8 cellular contexts compared by ENCODE assay signal in genomic region chr22:31491218-31491962, GRCh38. TPM values are rescaled to one million over a fixed set of nuclear protein-coding genes. Genes with fewer than 3 reads are reported as not detected.
DNase-seq lines count a peak whose midpoint lies in the region; ATAC-seq, FAIRE-seq and TF ChIP-seq lines count a peak whose summit lies in the region.

No MANE protein-coding gene starts in this region.

- H3K4me3 ChIP-seq in HepG2 (replicated peaks in 1 of 3; ENCODE audit: insufficient read depth in 1 of 3, low read depth in 2 of 3, low read length in 3 of 3), result peak overlapping the region in 2 of 3 experiments; percentile 73 to 97; a peak in 3 of 6 replicates
- H3K4me3 ChIP-seq in transverse colon, result peak overlapping the region in 1 of 4 donors; percentile 94

- no peak for FAIRE-seq in HepG2 (lab: Jason Lieb, UNC)

- no peaks in the 10 kb centered on the region for H4K20me1 ChIP-seq in HepG2 (ENCODE audit: insufficient read depth, low read length)

- H3K27ac ChIP-seq in HepG2 (ENCODE audit: extremely low read length, insufficient read depth, low read length) (peak overlapping the region; percentile 89), transverse colon (peak overlapping the region; percentile 93 to 99 (median 96)), foreskin keratinocyte (no peak overlapping the region)

- DNase-seq in activated naive CD4-positive, alpha-beta T cell (lab: John Stamatoyannopoulos, UW), result no peak
- no peak for DNase-seq in activated T-helper 2 cell treated with anti-CD3 and anti-CD28 coated beads, Interferon-gamma antibody, Interleukin-2, Interleukin-4, amounts not matched to agents 10 μg/mL and 5 μg/mL and 100 μg/mL, durations not matched to agents 14 hours and 24 hours and 36 hours (ENCODE audit: low spot score)
- no peak for DNase-seq in HepG2 (ENCODE audit: low spot score)
- DNase-seq in transverse colon, result no peak
- DNase-seq in foreskin keratinocyte, result no peak
- DNase-seq in stimulated activated naive CD4-positive, alpha-beta T cell treated with Interleukin-2 at 50 U/mL for 16 hours (lab: John Stamatoyannopoulos, UW), result no peak
- DNase-seq in effector CD4-positive, alpha-beta T cell, result no peak

- H3K4me1 ChIP-seq in HepG2 (ENCODE audit: insufficient read depth, low read length) (peaks cover 30% of the 10 kb centered on the region), transverse colon (peaks cover 16 to 33% (median 27%) of the 10 kb centered on the region in 4 donors), foreskin keratinocyte (peaks cover 10% of the 10 kb centered on the region)

- WGBS in HepG2 (ENCODE audit: low lambda C conversion rate), result 91% methylated on average over 7 of the region's 8 CpGs
- WGBS in transverse colon (ENCODE audit: low coverage in 1 of 2), 2 donors, result 81 to 84% methylated on average over 4 to 8 of the region's 8 CpGs

- peaks cover 54% of the 10 kb centered on the region for H3K4me1 Mint-ChIP-seq in activated naive CD4-positive, alpha-beta T cell treated with anti-CD3 and anti-CD28 coated beads, Interleukin-2, amount 50 U/mL, for 24 hours
- peaks cover 44% of the 10 kb centered on the region for H3K4me1 Mint-ChIP-seq in activated T-helper 2 cell treated with anti-CD3 and anti-CD28 coated beads, Interferon-gamma antibody, Interleukin-2, Interleukin-4, amounts not matched to agents 10 μg/mL and 5 μg/mL and 100 μg/mL, durations not matched to agents 14 hours and 24 hours and 36 hours (ENCODE audit: low read depth)

- peak overlapping the region; percentile 93 for H3K4me3 Mint-ChIP-seq in activated naive CD4-positive, alpha-beta T cell treated with anti-CD3 and anti-CD28 coated beads, Interleukin-2, amount 50 U/mL, for 24 hours
- peak overlapping the region; percentile 98 for H3K4me3 Mint-ChIP-seq in activated T-helper 2 cell treated with anti-CD3 and anti-CD28 coated beads, Interferon-gamma antibody, Interleukin-2, Interleukin-4, amounts not matched to agents 10 μg/mL and 5 μg/mL and 100 μg/mL, durations not matched to agents 14 hours and 24 hours and 36 hours (ENCODE audit: low read depth)

- peak overlapping the region; percentile 92 for H3K9ac ChIP-seq in HepG2 (ENCODE audit: insufficient read depth, low read depth, low read length)

- H3K36me3 ChIP-seq in HepG2 (replicated peaks in 1 of 2; ENCODE audit: control insufficient read depth in 1 of 2, insufficient read depth in 2 of 2, low read length in 2 of 2) (peaks cover under 1 to 6% of the 10 kb centered on the region in 2 experiments; a peak in 3 of 5 replicates), transverse colon (no peaks in the 10 kb centered on the region)

- H3K27me3 ChIP-seq in HepG2 (ENCODE audit: control insufficient read depth in 1 of 2, insufficient read depth in 2 of 2, low read length in 2 of 2) (no peaks in the 10 kb centered on the region; a peak in 1 of 5 replicates), transverse colon (no peaks in the 10 kb centered on the region), foreskin keratinocyte (no peaks in the 10 kb centered on the region)

- TF ChIP-seq POLR2A in HepG2 (IDR thresholded peaks at IDR 0.05; ENCODE audit: insufficient read depth in 1 of 2, low read depth in 2 of 2, low read length in 2 of 2), result no peak
- no peak for TF ChIP-seq POLR2A in transverse colon (IDR thresholded peaks at IDR 0.05)

- H3K79me2 ChIP-seq in HepG2 (ENCODE audit: insufficient read depth, low read length), result peaks cover 29% of the 10 kb centered on the region

- BruUV-seq in HepG2 (replicated peaks; lab: Mats Ljungman, UMichigan), result no TSS peak

- no peaks in the 10 kb centered on the region for H3K9me3 ChIP-seq in HepG2 (ENCODE audit: low read length)
- no peaks in the 10 kb centered on the region for H3K9me3 ChIP-seq in transverse colon

- H3K4me2 ChIP-seq in HepG2 (ENCODE audit: low read depth, low read length), result peak overlapping the region; percentile 90

- CTCF ChIA-PET in HepG2 (lab: Yijun Ruan, JAX; ENCODE audit: low intra/inter-chr PET ratio, low total read pairs), result no interaction called here

- H3K9me3 Mint-ChIP-seq in activated naive CD4-positive, alpha-beta T cell treated with anti-CD3 and anti-CD28 coated beads, Interleukin-2, amount 50 U/mL, for 24 hours, result no peaks in the 10 kb centered on the region
- no peaks in the 10 kb centered on the region for H3K9me3 Mint-ChIP-seq in activated T-helper 2 cell treated with anti-CD3 and anti-CD28 coated beads, Interferon-gamma antibody, Interleukin-2, Interleukin-4, amounts not matched to agents 10 μg/mL and 5 μg/mL and 100 μg/mL, durations not matched to agents 14 hours and 24 hours and 36 hours

- intact Hi-C loops in activated T-helper 2 cell treated with anti-CD3 and anti-CD28 coated beads, Interferon-gamma antibody, Interleukin-2, Interleukin-4, amounts not matched to agents 10 μg/mL and 5 μg/mL and 100 μg/mL, durations not matched to agents 14 hours and 24 hours and 36 hours (cut with micrococcal nuclease), result loop anchor here (2.0 kb wide), 1 partner anchor 35 kb away; no protein-coding TSS in a partner anchor
- intact Hi-C loops in HepG2 (cut with micrococcal nuclease; ENCODE audit: unreplicated experiment), result no loop called here
- intact Hi-C loops in transverse colon (cut with DNase I; ENCODE audit: low total_unique reads), result no loop called here

- H3K27me3 Mint-ChIP-seq in activated naive CD4-positive, alpha-beta T cell treated with anti-CD3 and anti-CD28 coated beads, Interleukin-2, amount 50 U/mL, for 24 hours, result no peaks in the 10 kb centered on the region
- no peaks in the 10 kb centered on the region for H3K27me3 Mint-ChIP-seq in activated T-helper 2 cell treated with anti-CD3 and anti-CD28 coated beads, Interferon-gamma antibody, Interleukin-2, Interleukin-4, amounts not matched to agents 10 μg/mL and 5 μg/mL and 100 μg/mL, durations not matched to agents 14 hours and 24 hours and 36 hours (ENCODE audit: low read depth)

- in situ Hi-C loops in HepG2 (cut with HindIII; ENCODE audit: extremely low pct_ligation_motif_present, low pct_unique_long_range_greater_than_20kb) (no loop called here), transverse colon (cut with MboI; ENCODE audit: low pct_ligation_motif_present in 1 of 4, low pct_unique_long_range_greater_than_20kb in 1 of 4, low sequenced_read_pairs in 3 of 4) (loop anchor here in 1 of 4 donors (25.0 kb wide), 1 partner anchor 146 kb away; no protein-coding TSS in a partner anchor)

- peak overlapping the region; percentile 98 for H3K27ac Mint-ChIP-seq in activated naive CD4-positive, alpha-beta T cell treated with anti-CD3 and anti-CD28 coated beads, Interleukin-2, amount 50 U/mL, for 24 hours
- H3K27ac Mint-ChIP-seq in activated T-helper 2 cell treated with anti-CD3 and anti-CD28 coated beads, Interferon-gamma antibody, Interleukin-2, Interleukin-4, amounts not matched to agents 10 μg/mL and 5 μg/mL and 100 μg/mL, durations not matched to agents 14 hours and 24 hours and 36 hours, result peak overlapping the region; percentile 99

- peaks cover 3% of the 10 kb centered on the region for H3K36me3 Mint-ChIP-seq in activated naive CD4-positive, alpha-beta T cell treated with anti-CD3 and anti-CD28 coated beads, Interleukin-2, amount 50 U/mL, for 24 hours
- H3K36me3 Mint-ChIP-seq in activated T-helper 2 cell treated with anti-CD3 and anti-CD28 coated beads, Interferon-gamma antibody, Interleukin-2, Interleukin-4, amounts not matched to agents 10 μg/mL and 5 μg/mL and 100 μg/mL, durations not matched to agents 14 hours and 24 hours and 36 hours (ENCODE audit: low read depth), result peaks cover 44% of the 10 kb centered on the region

- no peak overlapping the region for H2AFZ ChIP-seq in HepG2 (ENCODE audit: low read length)

- TF ChIP-seq RAD21 in HepG2 (CRISPR knock-in tag; IDR thresholded peaks at IDR 0.05), result no peak

- POLR2A ChIA-PET in HepG2 (lab: Yijun Ruan, JAX), result no interaction called here

- TF ChIP-seq EP300 in HepG2 (IDR thresholded peaks at IDR 0.05; ENCODE audit: low read depth in 2 of 2, low read length in 2 of 2), result no peak
- TF ChIP-seq EP300 in HepG2 (CRISPR knock-in tag; IDR thresholded peaks at IDR 0.05; ENCODE audit: borderline replicate concordance), result no peak
- no peak for TF ChIP-seq EP300 in transverse colon (IDR thresholded peaks at IDR 0.05; ENCODE audit: low read depth)

- ATAC-seq in HepG2, result no peak
- no peak for ATAC-seq in foreskin keratinocyte

- TF ChIP-seq CTCF in HepG2 (CRISPR knock-in tag; IDR thresholded peaks at IDR 0.05), result no peak
- no peak for TF ChIP-seq CTCF in transverse colon (IDR thresholded peaks at IDR 0.05)
- no peak for TF ChIP-seq CTCF in foreskin keratinocyte (conservative IDR thresholded peaks at IDR 0.05)

RNA-seq across cellular contexts. Expression of gene EIF4ENIF1, which starts 1.7 kb away (rescaled TPM):
- total RNA-seq in activated T-helper 2 cell treated with anti-CD3 and anti-CD28 coated beads, Interferon-gamma antibody, Interleukin-2, Interleukin-4, amounts not matched to agents 10 μg/mL and 5 μg/mL and 100 μg/mL, durations not matched to agents 14 hours and 24 hours and 36 hours, result 96.5 and 103 TPM in 2 replicates
- total RNA-seq in HepG2 (2016; rRNA removed; fragmentation: Illumina TruSeq; extraction: Trizol) (12.3 and 14.0 TPM in 2 replicates), transverse colon (10 to 100 TPM; 14.4 to 66.1 (median 17.2) TPM), foreskin keratinocyte (12.1 and 16.9 TPM in 2 replicates)
- total RNA-seq in HepG2 (2016; cell fraction: cytosol; rRNA removed; fragmentation: Illumina TruSeq; extraction: Trizol; ENCODE audit: low read depth), result 7.3 TPM in 2 replicates
- 9.2 and 11.4 TPM in 2 replicates for total RNA-seq in HepG2 (2016; cell fraction: insoluble cytoplasmic fraction; rRNA removed; fragmentation: Illumina TruSeq; extraction: Trizol)
- 8.2 and 8.4 TPM in 2 replicates for total RNA-seq in HepG2 (2016; cell fraction: membrane; rRNA removed; fragmentation: Illumina TruSeq; extraction: Trizol)
- total RNA-seq in HepG2 (2016; cell fraction: nucleus; rRNA removed; fragmentation: Illumina TruSeq; extraction: Trizol), result 14.1 and 16.0 TPM in 2 replicates
- polyA plus RNA-seq in HepG2 (2011; rRNA removed) (11.9 and 15.1 TPM in 2 replicates), foreskin keratinocyte (6.7 and 7.2 TPM in 2 replicates)
- polyA plus RNA-seq in HepG2 (2011; cell fraction: cytosol; rRNA removed), result 9.5 and 9.7 TPM in 2 replicates
- 18.6 and 26.1 TPM in 2 replicates for polyA plus RNA-seq in HepG2 (2011; cell fraction: nucleus; rRNA removed)
- polyA plus RNA-seq in HepG2 (2012), result 13.8 and 16.8 TPM in 2 replicates
- polyA plus RNA-seq in HepG2 (2016; cell fraction: cytosol; fragmentation: Illumina TruSeq; extraction: Trizol; ENCODE audit: low read depth), result 2.1 and 2.2 TPM in 2 replicates
- polyA plus RNA-seq in HepG2 (2016; cell fraction: insoluble cytoplasmic fraction; fragmentation: Illumina TruSeq; extraction: Trizol; ENCODE audit: low read depth), result 14.9 and 16.1 TPM in 2 replicates
- polyA plus RNA-seq in HepG2 (2016; cell fraction: membrane; fragmentation: Illumina TruSeq; extraction: Trizol; ENCODE audit: low read depth), result 4.8 and 5.1 TPM in 2 replicates
- polyA plus RNA-seq in HepG2 (2016; cell fraction: nucleus; fragmentation: Illumina TruSeq; extraction: Trizol; ENCODE audit: insufficient read depth, low read depth), result 39.1 and 47.3 TPM in 2 replicates
- polyA minus RNA-seq in HepG2 (2011; rRNA and poly(A)+ RNA removed; ENCODE audit: low replicate concordance), result 22.1 and 23.5 TPM in 2 replicates
- 10.5 and 14.5 TPM in 2 replicates for polyA minus RNA-seq in HepG2 (2011; cell fraction: cytosol; rRNA and poly(A)+ RNA removed)
- polyA minus RNA-seq in HepG2 (2011; cell fraction: nucleus; rRNA and poly(A)+ RNA removed), result 26.1 and 28.6 TPM in 2 replicates

RNA-seq across cellular contexts. Expression of gene SFI1, which starts 4.9 kb away (rescaled TPM):
- total RNA-seq in activated T-helper 2 cell treated with anti-CD3 and anti-CD28 coated beads, Interferon-gamma antibody, Interleukin-2, Interleukin-4, amounts not matched to agents 10 μg/mL and 5 μg/mL and 100 μg/mL, durations not matched to agents 14 hours and 24 hours and 36 hours, result 409 and 435 TPM in 2 replicates
- total RNA-seq in HepG2 (2016; rRNA removed; fragmentation: Illumina TruSeq; extraction: Trizol) (6.2 and 20.5 TPM in 2 replicates), transverse colon (100 to 1,000 TPM in 2 of 4 donors, 10 to 100 TPM in 2; 55.3 to 157 (median 90.1) TPM), foreskin keratinocyte (14.1 and 15.5 TPM in 2 replicates)
- 12.0 and 12.8 TPM in 2 replicates for total RNA-seq in HepG2 (2016; cell fraction: cytosol; rRNA removed; fragmentation: Illumina TruSeq; extraction: Trizol; ENCODE audit: low read depth)
- total RNA-seq in HepG2 (2016; cell fraction: insoluble cytoplasmic fraction; rRNA removed; fragmentation: Illumina TruSeq; extraction: Trizol), result 5.1 and 23.0 TPM in 2 replicates
- total RNA-seq in HepG2 (2016; cell fraction: membrane; rRNA removed; fragmentation: Illumina TruSeq; extraction: Trizol), result 9.4 and 10.5 TPM in 2 replicates
- 29.9 and 34.8 TPM in 2 replicates for total RNA-seq in HepG2 (2016; cell fraction: nucleus; rRNA removed; fragmentation: Illumina TruSeq; extraction: Trizol)
- polyA plus RNA-seq in HepG2 (2011; rRNA removed) (40.1 and 47.1 TPM in 2 replicates), foreskin keratinocyte (8.9 and 11.1 TPM in 2 replicates)
- polyA plus RNA-seq in HepG2 (2011; cell fraction: cytosol; rRNA removed), result 10.2 and 16.0 TPM in 2 replicates
- polyA plus RNA-seq in HepG2 (2011; cell fraction: nucleus; rRNA removed), result 348 and 418 TPM in 2 replicates
- polyA plus RNA-seq in HepG2 (2012), result 24.6 and 25.8 TPM in 2 replicates
- polyA plus RNA-seq in HepG2 (2016; cell fraction: cytosol; fragmentation: Illumina TruSeq; extraction: Trizol; ENCODE audit: low read depth), result 1.7 and 2.7 TPM in 2 replicates
- polyA plus RNA-seq in HepG2 (2016; cell fraction: insoluble cytoplasmic fraction; fragmentation: Illumina TruSeq; extraction: Trizol; ENCODE audit: low read depth), result 4.5 and 5.0 TPM in 2 replicates
- polyA plus RNA-seq in HepG2 (2016; cell fraction: membrane; fragmentation: Illumina TruSeq; extraction: Trizol; ENCODE audit: low read depth), result 3.1 and 3.2 TPM in 2 replicates
- 84.2 and 91.0 TPM in 2 replicates for polyA plus RNA-seq in HepG2 (2016; cell fraction: nucleus; fragmentation: Illumina TruSeq; extraction: Trizol; ENCODE audit: insufficient read depth, low read depth)
- 27.1 and 44.8 TPM in 2 replicates for polyA minus RNA-seq in HepG2 (2011; rRNA and poly(A)+ RNA removed; ENCODE audit: low replicate concordance)
- 6.7 and 7.4 TPM in 2 replicates for polyA minus RNA-seq in HepG2 (2011; cell fraction: cytosol; rRNA and poly(A)+ RNA removed)
- 93.3 and 102 TPM in 2 replicates for polyA minus RNA-seq in HepG2 (2011; cell fraction: nucleus; rRNA and poly(A)+ RNA removed)
